ENCODE assay signal across 1 cellular context in the genomic region with DNA sequence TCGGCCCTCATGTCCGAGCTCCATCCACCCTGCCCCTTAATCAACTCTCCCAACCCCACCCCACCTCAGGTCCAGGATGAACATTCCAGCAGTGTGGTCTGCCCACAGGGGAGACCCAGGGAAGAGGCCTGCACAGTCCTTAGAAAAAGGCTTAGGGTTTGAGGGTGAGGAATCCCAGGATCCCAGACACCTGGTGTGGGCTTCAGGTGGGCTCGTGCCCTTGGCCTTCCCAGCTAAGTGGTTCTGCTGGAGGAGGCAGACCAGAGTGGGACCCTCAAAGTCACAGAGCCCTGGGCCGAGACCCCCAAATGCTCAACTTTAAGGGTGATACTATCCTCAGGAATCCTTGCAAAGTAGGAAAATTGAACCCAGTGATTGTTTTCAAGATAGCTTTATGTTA.
TF ChIP-seq lines count a peak whose summit lies in the region.

No MANE protein-coding gene starts in this region.

TF ChIP-seq in H1, 55 proteins besides CTCF, POLR2A, EP300 and RAD21:
- TF ChIP-seq SRF (IDR thresholded peaks at IDR 0.05; ENCODE audit: low read depth, low read length) (no peak), CREB1 (IDR thresholded peaks at IDR 0.05) (no peak), KDM1A (IDR thresholded peaks at IDR 0.05; ENCODE audit: borderline replicate concordance, low read length) (no peak), TBP (IDR thresholded peaks at IDR 0.05; ENCODE audit: low read depth, low read length) (no peak)
- TF ChIP-seq, protein P1, sequence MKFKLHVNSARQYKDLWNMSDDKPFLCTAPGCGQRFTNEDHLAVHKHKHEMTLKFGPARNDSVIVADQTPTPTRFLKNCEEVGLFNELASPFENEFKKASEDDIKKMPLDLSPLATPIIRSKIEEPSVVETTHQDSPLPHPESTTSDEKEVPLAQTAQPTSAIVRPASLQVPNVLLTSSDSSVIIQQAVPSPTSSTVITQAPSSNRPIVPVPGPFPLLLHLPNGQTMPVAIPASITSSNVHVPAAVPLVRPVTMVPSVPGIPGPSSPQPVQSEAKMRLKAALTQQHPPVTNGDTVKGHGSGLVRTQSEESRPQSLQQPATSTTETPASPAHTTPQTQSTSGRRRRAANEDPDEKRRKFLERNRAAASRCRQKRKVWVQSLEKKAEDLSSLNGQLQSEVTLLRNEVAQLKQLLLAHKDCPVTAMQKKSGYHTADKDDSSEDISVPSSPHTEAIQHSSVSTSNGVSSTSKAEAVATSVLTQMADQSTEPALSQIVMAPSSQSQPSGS (IDR thresholded peaks at IDR 0.05; ENCODE audit: low read length): no peak
TF ChIP-seq in H1: peak in this region for 0.
